Comparison of ENCODE assay signal across 8 cellular contexts in the genomic region with DNA sequence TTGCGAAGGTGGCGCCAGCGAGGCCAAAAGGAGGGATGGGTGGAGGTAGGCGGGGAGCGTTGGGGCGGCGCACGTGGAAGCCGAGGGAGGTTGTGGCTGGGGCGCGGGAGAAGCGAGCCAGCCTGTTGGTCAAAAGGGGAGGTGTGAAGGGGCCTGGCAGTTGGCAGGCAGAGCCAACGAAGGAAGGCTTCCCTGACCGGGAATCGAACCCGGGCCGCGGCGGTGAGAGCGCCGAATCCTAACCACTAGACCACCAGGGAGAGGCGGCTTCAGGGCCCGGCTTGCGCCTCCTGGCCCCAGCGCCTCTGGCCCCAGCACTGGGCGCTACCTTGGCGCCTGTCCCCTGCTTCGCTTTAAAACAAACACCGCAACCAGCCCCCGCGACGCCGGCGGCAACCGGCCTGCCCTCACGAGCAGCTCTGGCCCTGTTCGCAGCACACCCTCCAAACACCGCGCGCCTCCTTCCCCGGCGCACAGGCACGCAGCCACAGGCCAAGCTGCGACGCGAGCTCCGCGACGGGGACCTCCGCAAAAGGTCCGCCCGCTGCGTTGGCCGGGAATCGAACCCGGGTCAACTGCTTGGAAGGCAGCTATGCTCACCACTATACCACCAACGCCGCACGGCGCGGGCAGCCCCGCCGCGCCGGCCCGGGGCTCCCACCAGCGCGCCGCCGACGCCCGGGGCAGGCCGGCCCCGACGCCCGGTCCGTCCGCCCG. TPM values are rescaled to one million over a fixed set of nuclear protein-coding genes. Genes with fewer than 3 reads are reported as not detected.
A peak's percentile ranks its signal among the peaks of the same experiment; 100 is the strongest.
DNase-seq lines count a peak whose midpoint lies in the region; ATAC-seq, FAIRE-seq and TF ChIP-seq lines count a peak whose summit lies in the region.
"Not testable (repeated sequence)": the region's sequence is repeated elsewhere in the genome, so short reads cannot be mapped to it uniquely, and the experiment has no call there.

No MANE protein-coding gene starts in this region.

- H3K27me3 Mint-ChIP-seq in activated CD8-positive, alpha-beta T cell treated with anti-CD3 and anti-CD28 coated beads for 36 hours, result not testable (repeated sequence)

- not testable (repeated sequence) for H3K4me1 Mint-ChIP-seq in activated CD8-positive, alpha-beta T cell treated with anti-CD3 and anti-CD28 coated beads for 36 hours (ENCODE audit: low read depth)

- not testable (repeated sequence) for H3K9me3 ChIP-seq in gastroesophageal sphincter, pancreas

- POLR2A ChIA-PET in activated CD8-positive, alpha-beta T cell treated with anti-CD3 and anti-CD28 coated beads for 36 hours (lab: Charles Lee), result not testable (repeated sequence)

- not testable (repeated sequence) for H3K27me3 ChIP-seq in gastroesophageal sphincter, pancreas

- not testable (repeated sequence) for H3K4me3 ChIP-seq in gastroesophageal sphincter, pancreas

- H3K27ac ChIP-seq in gastroesophageal sphincter, pancreas: not testable (repeated sequence)

- not testable (repeated sequence) for H3K4me1 ChIP-seq in gastroesophageal sphincter, pancreas

- FAIRE-seq in H54 (lab: Jason Lieb, UNC), result peak; percentile 55
- FAIRE-seq in pancreas (lab: Jason Lieb, UNC), result not testable (repeated sequence)

- no CpG with 5 or more reads among the region's 79 CpGs for WGBS in gastroesophageal sphincter (ENCODE audit: low coverage in 1 of 2), 2 donors
- WGBS in pancreas, 2 donors, result no CpG with 5 or more reads among the region's 79 CpGs

- DNase-seq in H54 (ENCODE audit: insufficient read length, low spot score); activated CD8-positive, alpha-beta T cell treated with anti-CD3 and anti-CD28 coated beads for 36 hours; pancreas: not testable (repeated sequence)

- H3K36me3 Mint-ChIP-seq in activated CD8-positive, alpha-beta T cell treated with anti-CD3 and anti-CD28 coated beads for 36 hours (ENCODE audit: low read depth), result not testable (repeated sequence)

- intact Hi-C loops in activated CD8-positive, alpha-beta T cell treated with anti-CD3 and anti-CD28 coated beads for 36 hours (cut with micrococcal nuclease); pancreas (cut with DNase I): not testable (repeated sequence)

- H3K4me3 Mint-ChIP-seq in activated CD8-positive, alpha-beta T cell treated with anti-CD3 and anti-CD28 coated beads for 36 hours, result not testable (repeated sequence)

- H3K9me3 Mint-ChIP-seq in activated CD8-positive, alpha-beta T cell treated with anti-CD3 and anti-CD28 coated beads for 36 hours, result not testable (repeated sequence)

- not testable (repeated sequence) for H3K36me3 ChIP-seq in gastroesophageal sphincter, pancreas

- not testable (repeated sequence) for TF ChIP-seq CTCF in activated CD8-positive, alpha-beta T cell treated with anti-CD3 and anti-CD28 coated beads for 36 hours (IDR thresholded peaks at IDR 0.05); gastroesophageal sphincter (IDR thresholded peaks at IDR 0.05); pancreas (IDR thresholded peaks at IDR 0.05)

- not testable (repeated sequence) for TF ChIP-seq POLR2A in GM18505 (IDR thresholded peaks at IDR 0.05; ENCODE audit: borderline replicate concordance, extremely low read depth, insufficient read depth, insufficient read length); H54 (IDR thresholded peaks at IDR 0.05; ENCODE audit: low read depth, low read length); gastroesophageal sphincter (IDR thresholded peaks at IDR 0.05)

- CTCF ChIA-PET in activated CD8-positive, alpha-beta T cell treated with anti-CD3 and anti-CD28 coated beads for 36 hours (lab: Charles Lee), result not testable (repeated sequence)

- not testable (repeated sequence) for TF ChIP-seq EP300 in gastroesophageal sphincter (IDR thresholded peaks at IDR 0.05)

- ATAC-seq in GM18505 (IDR thresholded peaks at IDR 0.05; ENCODE audit: unreplicated experiment) (peak; percentile 47), GM19463 (IDR thresholded peaks at IDR 0.05; ENCODE audit: unreplicated experiment) (peak; percentile 44), HG03025 (IDR thresholded peaks at IDR 0.05; ENCODE audit: low FRiP score, unreplicated experiment) (peak; percentile 26), HG03460 (IDR thresholded peaks at IDR 0.05; ENCODE audit: unreplicated experiment) (peak; percentile 39), gastroesophageal sphincter (peak; percentile 38), pancreas (peak; percentile 61 to 79 (median 68))
- peak; percentile 53 for ATAC-seq in activated CD8-positive, alpha-beta T cell treated with anti-CD3 and anti-CD28 coated beads for 36 hours

- not testable (repeated sequence) for H3K27ac Mint-ChIP-seq in activated CD8-positive, alpha-beta T cell treated with anti-CD3 and anti-CD28 coated beads for 36 hours

RNA-seq across cellular contexts. Expression of a gene that starts 58.1 kb away (rescaled TPM):
- not detected for total RNA-seq in activated CD8-positive, alpha-beta T cell treated with anti-CD3 and anti-CD28 coated beads for 36 hours
- 10 to 100 TPM; 16.3 to 74.1 (median 40.1) TPM for total RNA-seq in gastroesophageal sphincter
- total RNA-seq in pancreas, result 10 to 100 TPM in 3 of 6 donors, 1 to 10 TPM in 3; 2.0 to 32.7 (median 7.6) TPM
- polyA plus RNA-seq in pancreas, result 1 to 10 TPM; 2.1 to 3.1 TPM
